Comparison of ENCODE assay signal across 15 cellular contexts in the genomic region with DNA sequence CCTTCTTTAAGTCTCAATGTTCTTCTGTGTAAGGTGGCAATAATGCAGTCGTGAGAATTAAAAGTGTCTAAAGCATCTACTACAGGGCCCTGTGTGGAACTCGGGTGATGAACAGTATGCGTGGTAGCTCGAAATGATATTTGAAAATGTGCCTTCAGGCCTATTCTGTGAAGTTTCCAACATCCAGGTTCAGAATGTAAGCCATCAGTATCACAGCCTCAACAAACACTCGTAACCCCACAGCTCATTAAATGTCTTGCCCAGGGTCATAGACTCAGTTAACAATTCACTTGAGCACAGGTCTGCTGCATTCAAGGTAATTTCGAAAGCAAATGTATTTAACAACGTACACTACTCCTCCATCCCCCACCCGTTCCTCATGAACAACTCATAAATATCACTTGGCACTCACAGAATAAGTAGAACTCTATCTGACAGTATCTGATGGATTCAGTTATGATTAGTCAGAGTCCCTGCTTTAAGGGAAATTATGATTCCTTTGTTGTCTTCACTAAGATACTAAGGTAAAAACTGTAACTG.
"Had no signal": no experiment of that assay in that cellular context is flagged by ENCODE, and none has a peak within 500 bp of the region (broad histone marks: within the 10 kb centered on the region; RNA-seq: fewer than 3 reads in every experiment).

No MANE protein-coding gene starts in this region.

- H3K4me1 ChIP-seq: adrenal gland, breast epithelium, gastrocnemius medialis, tibial nerve, uterus had no signal

- ATAC-seq: activated CD4-positive, alpha-beta T cell treated with anti-CD3 and anti-CD28 coated beads for 36 hours; activated naive CD4-positive, alpha-beta T cell treated with anti-CD3 and anti-CD28 coated beads, Interleukin-2, amount 50 U/mL, for 72 hours; gastrocnemius medialis; WTC11 had no signal

- H3K4me3 ChIP-seq: adrenal gland, breast epithelium, gastrocnemius medialis, left ventricle myocardium inferior, skin epidermis, tibial nerve, uterus had no signal

- H3K9me3 ChIP-seq: adrenal gland, breast epithelium, gastrocnemius medialis, left ventricle myocardium inferior, tibial nerve, uterus had no signal

- H3K36me3 ChIP-seq: adrenal gland, breast epithelium, gastrocnemius medialis, left ventricle myocardium inferior, tibial nerve, uterus had no signal

- DNase-seq: activated CD4-positive, alpha-beta T cell treated with anti-CD3 and anti-CD28 coated beads for 36 hours; activated CD4-positive, alpha-beta T cell treated with anti-CD3 and anti-CD28 coated beads, Interleukin-2, amount 50 U/mL, for 48 hours; activated gamma-delta T cell; adrenal gland; cortex of kidney; gastrocnemius medialis; left ventricle myocardium inferior; occipital lobe; right cardiac atrium; uterus had no signal

- H3K27ac ChIP-seq: adrenal gland, breast epithelium, gastrocnemius medialis, left ventricle myocardium inferior, skin epidermis, tibial nerve, uterus had no signal

- H3K27me3 ChIP-seq: adrenal gland, breast epithelium, gastrocnemius medialis, tibial nerve, uterus had no signal
